27 cellular contexts compared by ENCODE assay signal in the genomic region with DNA sequence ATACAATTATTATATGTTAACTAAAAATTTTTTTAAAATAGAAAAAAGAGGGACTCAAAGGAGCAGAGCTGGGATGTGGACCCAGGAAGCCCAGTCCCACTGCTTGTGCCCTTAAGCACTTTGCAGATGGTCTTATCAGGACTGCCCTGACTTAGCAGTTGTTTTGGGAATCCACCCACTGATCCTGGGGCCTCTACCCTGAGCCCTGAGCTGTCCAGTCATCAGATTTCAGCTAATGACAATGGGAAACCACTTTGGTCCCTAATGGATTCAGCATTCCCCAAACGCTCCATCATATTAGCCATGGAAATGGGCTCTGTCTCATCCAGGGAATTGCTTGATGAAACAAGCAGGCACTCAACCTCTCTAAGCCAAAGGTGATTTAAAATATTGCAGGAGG. TPM values are rescaled to one million over a fixed set of nuclear protein-coding genes. Genes with fewer than 3 reads are reported as not detected.
"Had no signal": no experiment of that assay in that cellular context is flagged by ENCODE, and none has a peak within 500 bp of the region (broad histone marks: within the 10 kb centered on the region; RNA-seq: fewer than 3 reads in every experiment).

No MANE protein-coding gene starts in this region.

- H3K4me3 ChIP-seq: left ventricle myocardium inferior, lung, ovary, right atrium auricular region, right lobe of liver, smooth muscle cell, tibial nerve, upper lobe of left lung, vagina had no signal

- H3K4me2 ChIP-seq: smooth muscle cell had no signal

- H3K36me3 ChIP-seq: left ventricle myocardium inferior, ovary, right atrium auricular region, right lobe of liver, tibial nerve, upper lobe of left lung, vagina had no signal

- H3K27ac ChIP-seq: left ventricle myocardium inferior, ovary, right atrium auricular region, right lobe of liver, tibial nerve, upper lobe of left lung, vagina had no signal

- H3K27me3 ChIP-seq: ovary, right atrium auricular region, right lobe of liver, tibial nerve, upper lobe of left lung, vagina had no signal

- H3K9me3 ChIP-seq: left ventricle myocardium inferior, ovary, right atrium auricular region, right lobe of liver, tibial nerve, upper lobe of left lung, vagina had no signal

- H3K4me1 ChIP-seq: left ventricle myocardium inferior, right atrium auricular region, right lobe of liver, tibial nerve, upper lobe of left lung, vagina had no signal

- FAIRE-seq: islet of Langerhans had no signal

- ATAC-seq: natural killer cell; right lobe of liver; stimulated activated memory B cell treated with anti-CD40 and anti-IgM and Interleukin-4, amounts not matched to agents 10 μg/mL and 1 μg/mL and 100 μg/mL, for 72 hours; stimulated activated naive CD8-positive, alpha-beta T cell treated with anti-CD3 and anti-CD28 coated beads, Interleukin-15, amount 100 ng/mL, for 72 hours had no signal

- DNase-seq: hypothalamus; immature natural killer cell; left ventricle myocardium inferior; mesendoderm; naive B cell; natural killer cell; nephron progenitor cell; ovary; right lobe of liver; stimulated activated CD4-positive, alpha-beta T cell treated with anti-CD3 and anti-CD28 coated beads, Interleukin-1b, Interleukin-23, amount 100 ng/mL, for 48 hours; stimulated activated CD4-positive, alpha-beta T cell treated with anti-CD3 and anti-CD28 coated beads, Interleukin-2, amount 100 ng/mL, for 48 hours; stimulated activated CD4-positive, alpha-beta T cell treated with anti-CD3 and anti-CD28 coated beads, Interleukin-4, amount 100 ng/mL, for 4 hours; stimulated activated CD8-positive, alpha-beta memory T cell treated with anti-CD3 and anti-CD28 coated beads, Interleukin-4, amount 100 ng/mL, for 48 hours; stimulated activated naive CD4-positive, alpha-beta T cell treated with Interleukin-2 at 50 U/mL for 16 hours; stimulated activated naive CD8-positive, alpha-beta T cell treated with anti-CD3 and anti-CD28 coated beads, Interleukin-15, amount 100 ng/mL, for 72 hours; substantia nigra; upper lobe of left lung had no signal

RNA-seq across cellular contexts. Expression of a gene that starts 22.5 kb away (rescaled TPM):
- total RNA-seq: progenitor cell of endocrine pancreas, pulmonary artery endothelial cell, renal cortical epithelial cell, right lobe of liver had no signal
- polyA plus RNA-seq: immature natural killer cell had no signal
